Comparison of ENCODE assay signal across 25 cellular contexts in genomic region chr22:33859311-33859710, GRCh38.
"Had no signal": no experiment of that assay in that cellular context is flagged by ENCODE, and none has a peak within 500 bp of the region (broad histone marks: within the 10 kb centered on the region; RNA-seq: fewer than 3 reads in every experiment).

No MANE protein-coding gene starts in this region.

- H3K36me3 ChIP-seq: neutrophil, pancreas, right lobe of liver, sigmoid colon, stomach, thoracic aorta, thyroid gland, tibial nerve, upper lobe of left lung, vagina had no signal

- DNase-seq: naive thymus-derived CD8-positive, alpha-beta T cell; nucleus accumbens; pancreas; psoas muscle; right cardiac atrium; right lobe of liver; sigmoid colon; small intestine; stimulated activated CD4-positive, alpha-beta T cell treated with anti-CD3 and anti-CD28 coated beads, Interleukin-15, amount 100 ng/mL, for 24 hours; stimulated activated CD4-positive, alpha-beta T cell treated with anti-CD3 and anti-CD28 coated beads, Interleukin-2, amount 100 ng/mL, for 24 hours; stimulated activated CD4-positive, alpha-beta T cell treated with anti-CD3 and anti-CD28 coated beads, Interleukin-2, amount 100 ng/mL, for 48 hours; stimulated activated CD4-positive, alpha-beta T cell treated with anti-CD3 and anti-CD28 coated beads, Interleukin-4, amount 100 ng/mL, for 24 hours; stimulated activated naive B cell treated with anti-CD40 and anti-IgM and Interleukin-4, amounts not matched to agents 10 μg/mL and 1 μg/mL and 100 μg/mL, for 72 hours; stimulated activated naive CD4-positive, alpha-beta T cell treated with Interleukin-2 at 50 U/mL for 16 hours; stomach; thyroid gland; trophoblast cell; upper lobe of left lung had no signal

- H3K36me3 Mint-ChIP-seq: natural killer cell treated with Interleukin-12 subunit alpha and Interleukin-12 subunit beta and Interleukin-15 and Interleukin-18, amount 100 ng/mL, for 72 hours; stimulated activated effector memory CD8-positive, alpha-beta T cell treated with anti-CD3 and anti-CD28 coated beads, Interleukin-12 subunit alpha, Interleukin-12 subunit beta, amount 100 ng/mL, for 72 hours had no signal

- H3K27me3 Mint-ChIP-seq: natural killer cell treated with Interleukin-12 subunit alpha and Interleukin-12 subunit beta and Interleukin-15 and Interleukin-18, amount 100 ng/mL, for 72 hours; stimulated activated naive B cell treated with anti-CD40 and anti-IgM and Interleukin-4, amounts not matched to agents 10 μg/mL and 1 μg/mL and 100 μg/mL, for 72 hours; stimulated activated naive CD8-positive, alpha-beta T cell treated with anti-CD3 and anti-CD28 coated beads, Interleukin-15, Interleukin-2, amounts not matched to agents 100 ng/mL and 50 ng/mL, for 24 hours had no signal

- H3K27ac ChIP-seq: neutrophil, pancreas, psoas muscle, right lobe of liver, sigmoid colon, stomach, thoracic aorta, thyroid gland, upper lobe of left lung, vagina had no signal

- H3K27ac Mint-ChIP-seq: naive thymus-derived CD8-positive, alpha-beta T cell; natural killer cell treated with Interleukin-12 subunit alpha and Interleukin-12 subunit beta and Interleukin-15 and Interleukin-18, amount 100 ng/mL, for 72 hours; stimulated activated effector memory CD8-positive, alpha-beta T cell treated with anti-CD3 and anti-CD28 coated beads, Interleukin-12 subunit alpha, Interleukin-12 subunit beta, amount 100 ng/mL, for 72 hours; stimulated activated naive B cell treated with anti-CD40 and anti-IgM and Interleukin-4, amounts not matched to agents 10 μg/mL and 1 μg/mL and 100 μg/mL, for 72 hours; stimulated activated naive CD8-positive, alpha-beta T cell treated with anti-CD3 and anti-CD28 coated beads, Interleukin-15, Interleukin-2, amounts not matched to agents 100 ng/mL and 50 ng/mL, for 24 hours had no signal

- H3K4me3 ChIP-seq: pancreas, psoas muscle, right lobe of liver, sigmoid colon, stomach, thoracic aorta, thyroid gland, tibial nerve, upper lobe of left lung, vagina had no signal

- H3K9me3 Mint-ChIP-seq: stimulated activated effector memory CD8-positive, alpha-beta T cell treated with anti-CD3 and anti-CD28 coated beads, Interleukin-12 subunit alpha, Interleukin-12 subunit beta, amount 100 ng/mL, for 72 hours had no signal

- H3K4me3 Mint-ChIP-seq: naive thymus-derived CD8-positive, alpha-beta T cell; natural killer cell treated with Interleukin-12 subunit alpha and Interleukin-12 subunit beta and Interleukin-15 and Interleukin-18, amount 100 ng/mL, for 72 hours; stimulated activated effector memory CD8-positive, alpha-beta T cell treated with anti-CD3 and anti-CD28 coated beads, Interleukin-12 subunit alpha, Interleukin-12 subunit beta, amount 100 ng/mL, for 72 hours; stimulated activated naive B cell treated with anti-CD40 and anti-IgM and Interleukin-4, amounts not matched to agents 10 μg/mL and 1 μg/mL and 100 μg/mL, for 72 hours; stimulated activated naive CD8-positive, alpha-beta T cell treated with anti-CD3 and anti-CD28 coated beads, Interleukin-15, Interleukin-2, amounts not matched to agents 100 ng/mL and 50 ng/mL, for 24 hours had no signal

- H3K9me3 ChIP-seq: neutrophil, pancreas, psoas muscle, right lobe of liver, sigmoid colon, stomach, thoracic aorta, thyroid gland, tibial nerve, upper lobe of left lung, vagina had no signal

- ATAC-seq: naive thymus-derived CD8-positive, alpha-beta T cell; natural killer cell treated with Interleukin-12 subunit alpha and Interleukin-12 subunit beta and Interleukin-15 and Interleukin-18, amount 100 ng/mL, for 72 hours; pancreas; psoas muscle; right cardiac atrium; right lobe of liver; stimulated activated effector memory CD8-positive, alpha-beta T cell treated with anti-CD3 and anti-CD28 coated beads, Interleukin-12 subunit alpha, Interleukin-12 subunit beta, amount 100 ng/mL, for 72 hours; stimulated activated naive B cell treated with anti-CD40 and anti-IgM and Interleukin-4, amounts not matched to agents 10 μg/mL and 1 μg/mL and 100 μg/mL, for 72 hours had no signal

- H3K27me3 ChIP-seq: neutrophil, pancreas, right lobe of liver, sigmoid colon, stomach, thyroid gland, tibial nerve, upper lobe of left lung, vagina had no signal

- H3K4me1 Mint-ChIP-seq: stimulated activated effector memory CD8-positive, alpha-beta T cell treated with anti-CD3 and anti-CD28 coated beads, Interleukin-12 subunit alpha, Interleukin-12 subunit beta, amount 100 ng/mL, for 72 hours had no signal
